In genomic region chr15:52515343-52515742, GRCh38 we compare ENCODE assay signal across 27 cellular contexts.
"Had no signal": no experiment of that assay in that cellular context is flagged by ENCODE, and none has a peak within 500 bp of the region (broad histone marks: within the 10 kb centered on the region; RNA-seq: fewer than 3 reads in every experiment).

No MANE protein-coding gene starts in this region.

- H3K27me3 ChIP-seq: colonic mucosa, dorsolateral prefrontal cortex, esophagus muscularis mucosa, esophagus squamous epithelium, foreskin keratinocyte, gastrocnemius medialis, gastroesophageal sphincter, heart left ventricle, heart right ventricle had no signal

- DNase-seq: colonic mucosa; cortex of kidney; dermis blood vessel endothelial cell; dorsolateral prefrontal cortex; effector CD4-positive, alpha-beta T cell; effector CD8-positive, alpha-beta T cell; effector memory CD4-positive, alpha-beta T cell; effector memory CD8-positive, alpha-beta T cell; endodermal cell; erythroblast; esophagus squamous epithelium; foreskin fibroblast; foreskin melanocyte; gastrocnemius medialis; glutamatergic neuron; head of caudate nucleus; heart left ventricle; heart right ventricle had no signal

- H3K27me3 Mint-ChIP-seq: dendritic cell treated with granulocyte-macrophage colony-stimulating factor and Interleukin-4, amounts not matched to agents 40 ng/mL and 50 ng/mL, for 4 days; effector memory CD8-positive, alpha-beta T cell had no signal

- H3K27ac ChIP-seq: colonic mucosa, coronary artery, esophagus muscularis mucosa, gastrocnemius medialis, gastroesophageal sphincter, heart left ventricle, heart right ventricle had no signal

- H3K4me3 Mint-ChIP-seq: dendritic cell treated with granulocyte-macrophage colony-stimulating factor and Interleukin-4, amounts not matched to agents 40 ng/mL and 50 ng/mL, for 4 days; effector memory CD8-positive, alpha-beta T cell; endodermal cell had no signal

- H3K27ac Mint-ChIP-seq: dendritic cell treated with granulocyte-macrophage colony-stimulating factor and Interleukin-4, amounts not matched to agents 40 ng/mL and 50 ng/mL, for 4 days; effector memory CD8-positive, alpha-beta T cell; endodermal cell had no signal

- H3K36me3 ChIP-seq: colonic mucosa, esophagus muscularis mucosa, esophagus squamous epithelium, gastrocnemius medialis, gastroesophageal sphincter, heart left ventricle, heart right ventricle had no signal

- H3K9me3 ChIP-seq: colonic mucosa, esophagus muscularis mucosa, esophagus squamous epithelium, gastrocnemius medialis, gastroesophageal sphincter, heart left ventricle, heart right ventricle had no signal

- FAIRE-seq: colon, endometrium, endothelial cell of umbilical vein, frontal cortex had no signal

- H3K9me3 Mint-ChIP-seq: dendritic cell treated with granulocyte-macrophage colony-stimulating factor and Interleukin-4, amounts not matched to agents 40 ng/mL and 50 ng/mL, for 4 days; effector memory CD8-positive, alpha-beta T cell; endodermal cell had no signal

- H3K4me1 ChIP-seq: colonic mucosa had no signal

- H3K4me3 ChIP-seq: colonic mucosa, coronary artery, dorsolateral prefrontal cortex, esophagus muscularis mucosa, esophagus squamous epithelium, gastrocnemius medialis, gastroesophageal sphincter, heart left ventricle, heart right ventricle had no signal

- H3K4me1 Mint-ChIP-seq: endodermal cell had no signal
